11 cellular contexts compared by ENCODE assay signal in genomic region chr12:123095074-123095694, GRCh38. TPM values are rescaled to one million over a fixed set of nuclear protein-coding genes. Genes with fewer than 3 reads are reported as not detected.
A peak's percentile ranks its signal among the peaks of the same experiment; 100 is the strongest.
DNase-seq lines count a peak whose midpoint lies in the region; TF ChIP-seq lines count a peak whose summit lies in the region.
"Had no signal": no experiment of that assay in that cellular context is flagged by ENCODE, and none has a peak within 500 bp of the region (broad histone marks: within the 10 kb centered on the region; RNA-seq: fewer than 3 reads in every experiment).

No MANE protein-coding gene starts in this region.

- H3K36me3 ChIP-seq in esophagus squamous epithelium: no peaks in the 10 kb centered on the region
- H3K36me3 ChIP-seq in transverse colon: no peaks in the 10 kb centered on the region

- peaks cover 18 to 65% (median 38%) of the 10 kb centered on the region in 3 donors for H3K4me1 ChIP-seq in esophagus squamous epithelium
- peaks cover 9 to 50% (median 21%) of the 10 kb centered on the region in 4 donors for H3K4me1 ChIP-seq in transverse colon

- H3K4me3 ChIP-seq in esophagus squamous epithelium (no peak overlapping the region), transverse colon (no peak overlapping the region)

- H3K9me3 ChIP-seq in esophagus squamous epithelium: no peaks in the 10 kb centered on the region
- H3K9me3 ChIP-seq in transverse colon: no peaks in the 10 kb centered on the region

- peak overlapping the region; percentile 15 for H3K4me3 Mint-ChIP-seq in nephron progenitor cell
- no peak overlapping the region for H3K4me3 Mint-ChIP-seq in endothelial cell (ENCODE audit: unreplicated experiment)
- H3K4me3 Mint-ChIP-seq: activated naive CD4-positive, alpha-beta T cell treated with anti-CD3 and anti-CD28 coated beads for 36 hours; T-helper 2 cell treated with Interferon-gamma antibody and Interleukin-4, amounts not matched to agents 5 μg/mL and 100 μg/mL, for 36 hours had no signal

- no peaks in the 10 kb centered on the region for H3K27me3 ChIP-seq in esophagus squamous epithelium
- H3K27me3 ChIP-seq in transverse colon: no peaks in the 10 kb centered on the region

- 60 to 74% methylated on average over 12 to 16 of the region's 20 CpGs for WGBS in esophagus squamous epithelium, 2 donors
- WGBS in transverse colon (ENCODE audit: low coverage in 1 of 2), 2 donors: 66 to 89% methylated on average over 3 to 20 of the region's 20 CpGs

- H3K4me1 Mint-ChIP-seq in nephron progenitor cell (peaks cover 89% of the 10 kb centered on the region), endothelial cell (ENCODE audit: unreplicated experiment) (peaks cover 8% of the 10 kb centered on the region)

- no peak for TF ChIP-seq POLR2A in esophagus squamous epithelium (IDR thresholded peaks at IDR 0.05)
- no peak for TF ChIP-seq POLR2A in transverse colon (IDR thresholded peaks at IDR 0.05)

- DNase-seq in NCI-H510A treated with DMSO at 0.1 percent for 48 hours (lab: John Stamatoyannopoulos, UW): peak; percentile 27
- DNase-seq in NCI-H510A (lab: John Stamatoyannopoulos, UW): no peak
- no peak for DNase-seq in esophagus squamous epithelium (lab: John Stamatoyannopoulos, UW)
- DNase-seq in nephron progenitor cell: no peak
- DNase-seq in transverse colon: no peak
- no peak for DNase-seq in stimulated activated CD4-positive, alpha-beta T cell treated with anti-CD3 and anti-CD28 coated beads, Interleukin-15, amount 100 ng/mL, for 24 hours
- DNase-seq in endothelial cell (ENCODE audit: low spot score): no peak
- no peak for DNase-seq in SK-N-DZ (ENCODE audit: low spot score)
- DNase-seq: activated naive CD4-positive, alpha-beta T cell treated with anti-CD3 and anti-CD28 coated beads for 36 hours; NCI-H1105 treated with DMSO at 0.1 percent for 48 hours had no signal

- peak overlapping the region in 3 of 4 donors; percentile 68 to 83 (median 80) for H3K27ac ChIP-seq in esophagus squamous epithelium
- peak overlapping the region; percentile 57 to 76 (median 71) for H3K27ac ChIP-seq in transverse colon

- intact Hi-C loops in esophagus squamous epithelium (cut with DNase I) (no loop called here), transverse colon (cut with DNase I; ENCODE audit: low total_unique reads) (no loop called here)

- H3K9me3 Mint-ChIP-seq in nephron progenitor cell: no peaks in the 10 kb centered on the region
- no peaks in the 10 kb centered on the region for H3K9me3 Mint-ChIP-seq in endothelial cell (ENCODE audit: unreplicated experiment)
- H3K9me3 Mint-ChIP-seq: activated naive CD4-positive, alpha-beta T cell treated with anti-CD3 and anti-CD28 coated beads for 36 hours; T-helper 2 cell treated with Interferon-gamma antibody and Interleukin-4, amounts not matched to agents 5 μg/mL and 100 μg/mL, for 36 hours had no signal

- peaks cover 6% of the 10 kb centered on the region for H3K27me3 Mint-ChIP-seq in nephron progenitor cell (ENCODE audit: low read depth, poor library complexity)
- no peaks in the 10 kb centered on the region for H3K27me3 Mint-ChIP-seq in endothelial cell (ENCODE audit: unreplicated experiment)

- no peak for TF ChIP-seq EP300 in transverse colon (IDR thresholded peaks at IDR 0.05; ENCODE audit: low read depth)

- in situ Hi-C loops in transverse colon (cut with MboI; ENCODE audit: low pct_ligation_motif_present in 1 of 4, low pct_unique_long_range_greater_than_20kb in 1 of 4, low sequenced_read_pairs in 3 of 4): no loop called here

- peak overlapping the region; percentile 45 for H3K27ac Mint-ChIP-seq in nephron progenitor cell
- no peak overlapping the region for H3K27ac Mint-ChIP-seq in endothelial cell (ENCODE audit: unreplicated experiment)
- H3K27ac Mint-ChIP-seq: activated naive CD4-positive, alpha-beta T cell treated with anti-CD3 and anti-CD28 coated beads for 36 hours; T-helper 2 cell treated with Interferon-gamma antibody and Interleukin-4, amounts not matched to agents 5 μg/mL and 100 μg/mL, for 36 hours had no signal

- H3K36me3 Mint-ChIP-seq in nephron progenitor cell (ENCODE audit: low read depth): no peaks in the 10 kb centered on the region
- peaks cover 10% of the 10 kb centered on the region for H3K36me3 Mint-ChIP-seq in endothelial cell (ENCODE audit: low read depth, unreplicated experiment)

- TF ChIP-seq CTCF in esophagus squamous epithelium (IDR thresholded peaks at IDR 0.05) (no peak), nephron progenitor cell (IDR thresholded peaks at IDR 0.05) (no peak), transverse colon (IDR thresholded peaks at IDR 0.05) (no peak), endothelial cell (IDR thresholded peaks at IDR 0.05; ENCODE audit: unreplicated experiment) (no peak)

RNA-seq across cellular contexts. Expression of gene PITPNM2, which starts 55.7 kb away (rescaled TPM):
- total RNA-seq in esophagus squamous epithelium (1 to 10 TPM; 4.2 to 9.1 (median 8.2) TPM), transverse colon (10 to 100 TPM; 10.5 to 19.8 (median 14.3) TPM), endothelial cell (ENCODE audit: unreplicated experiment) (14.3 TPM)
- polyA plus RNA-seq in SK-N-DZ (2014; cell fraction: cytosol; rRNA removed): 1.0 and 1.3 TPM in 2 replicates
- polyA plus RNA-seq in SK-N-DZ (2014; cell fraction: nucleus; rRNA removed): 3.3 and 9.0 TPM in 2 replicates
